In the genomic region with DNA sequence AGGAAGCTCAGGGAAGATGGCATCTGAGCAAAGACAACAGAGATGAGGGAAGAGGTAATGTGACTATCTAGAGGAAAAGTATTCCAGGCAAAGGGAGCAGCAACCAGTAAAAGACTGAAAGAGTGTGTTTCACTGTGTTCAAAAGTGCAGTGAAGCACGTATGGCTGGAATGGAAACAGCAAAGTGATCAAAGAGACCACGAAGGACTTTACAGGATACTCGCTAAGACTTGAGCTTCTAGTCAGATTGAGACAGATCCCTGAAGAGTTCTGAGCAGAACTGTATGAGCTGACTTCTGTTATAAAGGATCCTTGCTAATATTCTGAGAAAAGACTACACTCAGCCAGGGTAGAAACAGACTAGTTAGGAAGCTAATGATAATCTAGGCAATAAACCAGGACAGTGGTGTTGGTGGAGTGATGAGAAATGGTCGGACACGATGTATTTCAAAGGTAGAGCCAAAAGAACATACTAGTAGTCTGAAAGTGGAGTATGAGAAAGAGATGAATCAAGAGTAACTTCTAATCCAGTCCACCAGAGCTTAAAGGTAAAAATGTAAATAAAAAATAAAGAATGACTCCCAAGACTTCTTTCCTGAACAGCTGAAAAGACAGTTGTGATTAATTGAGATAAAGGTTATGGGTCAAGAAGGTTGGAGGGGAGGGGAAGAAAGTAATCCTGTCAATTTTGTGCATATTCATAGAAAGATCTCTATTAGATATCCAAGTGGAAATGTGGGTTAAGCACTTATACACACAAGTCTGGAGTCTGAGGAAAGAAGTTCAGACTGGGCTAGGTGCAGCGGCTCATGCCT, we compare ENCODE assay signal across 23 cellular contexts. TPM values are rescaled to one million over a fixed set of nuclear protein-coding genes. Genes with fewer than 3 reads are reported as not detected.
DNase-seq lines count a peak whose midpoint lies in the region; ATAC-seq and FAIRE-seq lines count a peak whose summit lies in the region.
"Had no signal": no experiment of that assay in that cellular context is flagged by ENCODE, and none has a peak within 500 bp of the region (broad histone marks: within the 10 kb centered on the region; RNA-seq: fewer than 3 reads in every experiment).

No MANE protein-coding gene starts in this region.

- peak; percentile 21 for FAIRE-seq in GM18507 (lab: Jason Lieb, UNC)
- FAIRE-seq: endothelial cell of umbilical vein, GM12892 had no signal

- H3K36me3 ChIP-seq in CD4-positive, alpha-beta memory T cell (ENCODE audit: insufficient read depth, low read length) = no peaks in the 10 kb centered on the region
- no peaks in the 10 kb centered on the region for H3K36me3 ChIP-seq in naive thymus-derived CD4-positive, alpha-beta T cell (ENCODE audit: control insufficient read depth in 2 of 3, insufficient read depth in 3 of 3, low read length in 3 of 3)
- H3K36me3 ChIP-seq: suprapubic skin had no signal

- H3K27ac Mint-ChIP-seq in CD4-positive, alpha-beta memory T cell = peak overlapping the region in 5 of 7 donors; percentile 8 to 87 (median 53)
- peak overlapping the region; percentile 40 for H3K27ac Mint-ChIP-seq in activated T-helper 2 cell treated with anti-CD3 and anti-CD28 coated beads, Interferon-gamma antibody, Interleukin-2, Interleukin-4, amounts not matched to agents 10 μg/mL and 5 μg/mL and 100 μg/mL, durations not matched to agents 14 hours and 24 hours and 36 hours
- peak overlapping the region; percentile 0 to 51 (median 14) for H3K27ac Mint-ChIP-seq in naive thymus-derived CD4-positive, alpha-beta T cell

- H3K36me3 Mint-ChIP-seq in CD4-positive, alpha-beta memory T cell = peaks cover 17 to 21% of the 10 kb centered on the region in 2 donors
- H3K36me3 Mint-ChIP-seq in activated T-helper 2 cell treated with anti-CD3 and anti-CD28 coated beads, Interferon-gamma antibody, Interleukin-2, Interleukin-4, amounts not matched to agents 10 μg/mL and 5 μg/mL and 100 μg/mL, durations not matched to agents 14 hours and 24 hours and 36 hours (ENCODE audit: low read depth) = peaks cover 33% of the 10 kb centered on the region
- peaks cover 0 to 18% (median 10%) of the 10 kb centered on the region in 5 donors for H3K36me3 Mint-ChIP-seq in naive thymus-derived CD4-positive, alpha-beta T cell

- CTCF ChIA-PET in CD4-positive, alpha-beta memory T cell (lab: Charles Lee; ENCODE audit: partially characterized antibody) = interaction anchor here (0.9 kb wide), 1 partner anchor 240 kb away, joined by 3 read pairs; no protein-coding TSS in a partner anchor
- CTCF ChIA-PET in naive thymus-derived CD4-positive, alpha-beta T cell (lab: Charles Lee) = interaction anchor here (0.7 kb wide), 1 partner anchor 824 kb away, joined by 3 read pairs; no protein-coding TSS in a partner anchor

- no peak overlapping the region for H3K4me3 ChIP-seq in CD4-positive, alpha-beta memory T cell (ENCODE audit: low read length in 2 of 2)
- H3K4me3 ChIP-seq in naive thymus-derived CD4-positive, alpha-beta T cell (ENCODE audit: low read length) = no peak overlapping the region
- H3K4me3 ChIP-seq: body of pancreas, skin epidermis, suprapubic skin had no signal

- ATAC-seq in naive thymus-derived CD4-positive, alpha-beta T cell = no peak
- no peak for ATAC-seq in GM21515 (IDR thresholded peaks at IDR 0.05; ENCODE audit: unreplicated experiment)
- ATAC-seq: body of pancreas had no signal

- intact Hi-C loops in CD4-positive, alpha-beta memory T cell (cut with micrococcal nuclease) = loop anchor here (2.0 kb wide), 1 partner anchor 13 kb away; no protein-coding TSS in a partner anchor
- intact Hi-C loops in activated T-helper 2 cell treated with anti-CD3 and anti-CD28 coated beads, Interferon-gamma antibody, Interleukin-2, Interleukin-4, amounts not matched to agents 10 μg/mL and 5 μg/mL and 100 μg/mL, durations not matched to agents 14 hours and 24 hours and 36 hours (cut with micrococcal nuclease) = no loop called here
- intact Hi-C loops in naive thymus-derived CD4-positive, alpha-beta T cell (cut with micrococcal nuclease) = no loop called here

- no peak overlapping the region for H3K27ac ChIP-seq in CD4-positive, alpha-beta memory T cell (ENCODE audit: low read depth, low read length)
- no peak overlapping the region for H3K27ac ChIP-seq in naive thymus-derived CD4-positive, alpha-beta T cell (ENCODE audit: low read depth, low read length)
- H3K27ac ChIP-seq: skin epidermis, suprapubic skin had no signal

- no peaks in the 10 kb centered on the region for H3K9me3 Mint-ChIP-seq in CD4-positive, alpha-beta memory T cell
- H3K9me3 Mint-ChIP-seq in activated T-helper 2 cell treated with anti-CD3 and anti-CD28 coated beads, Interferon-gamma antibody, Interleukin-2, Interleukin-4, amounts not matched to agents 10 μg/mL and 5 μg/mL and 100 μg/mL, durations not matched to agents 14 hours and 24 hours and 36 hours = no peaks in the 10 kb centered on the region
- H3K9me3 Mint-ChIP-seq in naive thymus-derived CD4-positive, alpha-beta T cell = no peaks in the 10 kb centered on the region
- H3K9me3 Mint-ChIP-seq: nephron had no signal

- no peaks in the 10 kb centered on the region for H3K27me3 ChIP-seq in CD4-positive, alpha-beta memory T cell (ENCODE audit: insufficient read depth, low read length)
- H3K27me3 ChIP-seq in naive thymus-derived CD4-positive, alpha-beta T cell (ENCODE audit: control insufficient read depth in 2 of 2, insufficient read depth in 2 of 2, low read length in 2 of 2) = no peaks in the 10 kb centered on the region
- H3K27me3 ChIP-seq: body of pancreas, suprapubic skin had no signal

- H3K27me3 Mint-ChIP-seq in CD4-positive, alpha-beta memory T cell = no peaks in the 10 kb centered on the region
- H3K27me3 Mint-ChIP-seq in activated T-helper 2 cell treated with anti-CD3 and anti-CD28 coated beads, Interferon-gamma antibody, Interleukin-2, Interleukin-4, amounts not matched to agents 10 μg/mL and 5 μg/mL and 100 μg/mL, durations not matched to agents 14 hours and 24 hours and 36 hours (ENCODE audit: low read depth) = no peaks in the 10 kb centered on the region
- no peaks in the 10 kb centered on the region for H3K27me3 Mint-ChIP-seq in naive thymus-derived CD4-positive, alpha-beta T cell

- peaks cover 46 to 78% (median 62%) of the 10 kb centered on the region in 4 donors for H3K4me1 Mint-ChIP-seq in CD4-positive, alpha-beta memory T cell
- H3K4me1 Mint-ChIP-seq in activated T-helper 2 cell treated with anti-CD3 and anti-CD28 coated beads, Interferon-gamma antibody, Interleukin-2, Interleukin-4, amounts not matched to agents 10 μg/mL and 5 μg/mL and 100 μg/mL, durations not matched to agents 14 hours and 24 hours and 36 hours (ENCODE audit: low read depth) = peaks cover 19% of the 10 kb centered on the region
- peaks cover 34 to 82% (median 75%) of the 10 kb centered on the region in 7 donors for H3K4me1 Mint-ChIP-seq in naive thymus-derived CD4-positive, alpha-beta T cell

- POLR2A ChIA-PET in CD4-positive, alpha-beta memory T cell (lab: Charles Lee; ENCODE audit: partially characterized antibody) = interaction anchor here (0.9 kb wide), 1 partner anchor 13 kb away, joined by 3 read pairs; no protein-coding TSS in a partner anchor
- POLR2A ChIA-PET in naive thymus-derived CD4-positive, alpha-beta T cell (lab: Charles Lee) = interaction anchor here (1.3 kb wide), 1 partner anchor 11 kb away, joined by 3 read pairs; no protein-coding TSS in a partner anchor

- H3K4me1 ChIP-seq in CD4-positive, alpha-beta memory T cell (ENCODE audit: insufficient read depth, low read length) = peaks cover 28% of the 10 kb centered on the region
- peaks cover 0 to 19% of the 10 kb centered on the region in 2 donors for H3K4me1 ChIP-seq in naive thymus-derived CD4-positive, alpha-beta T cell (ENCODE audit: control insufficient read depth in 2 of 2, insufficient read depth in 2 of 2, low read length in 2 of 2)

- no peak for DNase-seq in CD4-positive, alpha-beta memory T cell
- DNase-seq in GM18507 (ENCODE audit: extremely low spot score, insufficient read length, low read depth) (no peak), NCI-H146 (lab: John Stamatoyannopoulos, UW) (no peak), HT-29 (ENCODE audit: low spot score) (no peak)
- DNase-seq in activated T-helper 2 cell treated with anti-CD3 and anti-CD28 coated beads, Interferon-gamma antibody, Interleukin-2, Interleukin-4, amounts not matched to agents 10 μg/mL and 5 μg/mL and 100 μg/mL, durations not matched to agents 14 hours and 24 hours and 36 hours (ENCODE audit: low spot score) = no peak
- DNase-seq in naive thymus-derived CD4-positive, alpha-beta T cell = peak in 2 of 9 donors; percentile 17 to 20
- DNase-seq: activated gamma-delta T cell treated with Interleukin-2 at 50 U/mL for 16 hours; body of pancreas; cortex of kidney; GF-D8; hippocampal formation; islet precursor cell; NCI-H187; NCI-H345; NK-92 treated with Interleukin-12 subunit alpha and Interleukin-12 subunit beta, amount 100 ng/mL, for 24 hours; RPMI8226; stimulated activated CD4-positive, alpha-beta T cell treated with anti-CD3 and anti-CD28 coated beads, Interleukin-4, amount 100 ng/mL, for 4 hours had no signal

- peak overlapping the region in 4 of 8 donors; percentile 23 to 52 (median 37) for H3K4me3 Mint-ChIP-seq in CD4-positive, alpha-beta memory T cell
- H3K4me3 Mint-ChIP-seq in activated T-helper 2 cell treated with anti-CD3 and anti-CD28 coated beads, Interferon-gamma antibody, Interleukin-2, Interleukin-4, amounts not matched to agents 10 μg/mL and 5 μg/mL and 100 μg/mL, durations not matched to agents 14 hours and 24 hours and 36 hours (ENCODE audit: low read depth) = no peak overlapping the region
- H3K4me3 Mint-ChIP-seq in naive thymus-derived CD4-positive, alpha-beta T cell = peak overlapping the region in 9 of 10 donors; percentile 6 to 81 (median 37)
- H3K4me3 Mint-ChIP-seq: nephron had no signal

- no peaks in the 10 kb centered on the region for H3K9me3 ChIP-seq in CD4-positive, alpha-beta memory T cell (ENCODE audit: control insufficient read depth in 1 of 2, low read length in 2 of 2)
- H3K9me3 ChIP-seq in naive thymus-derived CD4-positive, alpha-beta T cell (ENCODE audit: control insufficient read depth in 2 of 3, low read length in 3 of 3) = no peaks in the 10 kb centered on the region
- H3K9me3 ChIP-seq: body of pancreas, suprapubic skin had no signal

RNA-seq across cellular contexts. Expression of a gene that starts 14.2 kb away (rescaled TPM):
- total RNA-seq in CD4-positive, alpha-beta memory T cell = 10 to 100 TPM; 91.7 to 95.5 TPM
- polyA plus RNA-seq in CD4-positive, alpha-beta memory T cell = 10 to 100 TPM; 19.6 to 45.8 TPM
- total RNA-seq in activated T-helper 2 cell treated with anti-CD3 and anti-CD28 coated beads, Interferon-gamma antibody, Interleukin-2, Interleukin-4, amounts not matched to agents 10 μg/mL and 5 μg/mL and 100 μg/mL, durations not matched to agents 14 hours and 24 hours and 36 hours = 92.3 and 96.2 TPM in 2 replicates
- total RNA-seq in naive thymus-derived CD4-positive, alpha-beta T cell = 10 to 100 TPM; 82.9 to 89.0 (median 86.0) TPM
- polyA plus RNA-seq in naive thymus-derived CD4-positive, alpha-beta T cell = 10 to 100 TPM; 24.6 to 25.5 TPM
- total RNA-seq in HT-29 (2014; rRNA removed; shearing (Covaris generic)) = 4.0 and 9.6 TPM in 2 replicates
